ENCODE assay signal across 1 cellular context in genomic region chr13:32538621-32539246, GRCh38.
A peak's percentile ranks its signal among the peaks of the same experiment; 100 is the strongest.
TF ChIP-seq lines count a peak whose summit lies in the region.

TSS of gene N4BP2L2 (minus strand) at chr13:32538795. CDS start at chr13:32537027, 1,768 bp downstream.

TF ChIP-seq in K562, 482 proteins besides CTCF, POLR2A, EP300 and RAD21 (continued from another document and continues in another):
- TF ChIP-seq, protein P1, sequence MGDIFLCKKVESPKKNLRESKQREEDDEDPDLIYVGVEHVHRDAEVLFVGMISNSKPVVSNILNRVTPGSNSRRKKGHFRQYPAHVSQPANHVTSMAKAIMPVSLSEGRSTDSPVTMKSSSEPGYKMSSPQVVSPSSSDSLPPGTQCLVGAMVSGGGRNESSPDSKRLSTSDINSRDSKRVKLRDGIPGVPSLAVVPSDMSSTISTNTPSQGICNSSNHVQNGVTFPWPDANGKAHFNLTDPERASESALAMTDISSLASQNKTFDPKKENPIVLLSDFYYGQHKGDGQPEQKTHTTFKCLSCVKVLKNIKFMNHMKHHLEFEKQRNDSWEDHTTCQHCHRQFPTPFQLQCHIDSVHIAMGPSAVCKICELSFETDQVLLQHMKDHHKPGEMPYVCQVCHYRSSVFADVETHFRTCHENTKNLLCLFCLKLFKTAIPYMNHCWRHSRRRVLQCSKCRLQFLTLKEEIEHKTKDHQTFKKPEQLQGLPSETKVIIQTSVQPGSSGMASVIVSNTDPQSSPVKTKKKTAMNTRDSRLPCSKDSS (IDR thresholded peaks at IDR 0.05; ENCODE audit: low read depth, partially characterized antibody), result no peak
- TF ChIP-seq ZNF644 (tag; IDR thresholded peaks at IDR 0.05; ENCODE audit: low read depth), result 0 out of 2 replicates have a peak, but pooled peaks have one; percentile 61
- TF ChIP-seq MBD1 (CRISPR knock-in tag; IDR thresholded peaks at IDR 0.05), result no peak
- TF ChIP-seq ZFP30 (CRISPR knock-in tag; IDR thresholded peaks at IDR 0.05; ENCODE audit: borderline replicate concordance), result no peak
- TF ChIP-seq, protein P2, sequence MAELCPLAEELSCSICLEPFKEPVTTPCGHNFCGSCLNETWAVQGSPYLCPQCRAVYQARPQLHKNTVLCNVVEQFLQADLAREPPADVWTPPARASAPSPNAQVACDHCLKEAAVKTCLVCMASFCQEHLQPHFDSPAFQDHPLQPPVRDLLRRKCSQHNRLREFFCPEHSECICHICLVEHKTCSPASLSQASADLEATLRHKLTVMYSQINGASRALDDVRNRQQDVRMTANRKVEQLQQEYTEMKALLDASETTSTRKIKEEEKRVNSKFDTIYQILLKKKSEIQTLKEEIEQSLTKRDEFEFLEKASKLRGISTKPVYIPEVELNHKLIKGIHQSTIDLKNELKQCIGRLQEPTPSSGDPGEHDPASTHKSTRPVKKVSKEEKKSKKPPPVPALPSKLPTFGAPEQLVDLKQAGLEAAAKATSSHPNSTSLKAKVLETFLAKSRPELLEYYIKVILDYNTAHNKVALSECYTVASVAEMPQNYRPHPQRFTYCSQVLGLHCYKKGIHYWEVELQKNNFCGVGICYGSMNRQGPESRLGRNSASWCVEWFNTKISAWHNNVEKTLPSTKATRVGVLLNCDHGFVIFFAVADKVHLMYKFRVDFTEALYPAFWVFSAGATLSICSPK (IDR thresholded peaks at IDR 0.05; ENCODE audit: borderline replicate concordance), result no peak
- TF ChIP-seq L3MBTL2 (IDR thresholded peaks at IDR 0.05), result peak; percentile 30; the same call in 1 of the 2 replicates
- TF ChIP-seq HOMEZ (CRISPR knock-in tag; IDR thresholded peaks at IDR 0.05), result no peak
- no peak for TF ChIP-seq BRF1 (IDR thresholded peaks at IDR 0.05; ENCODE audit: borderline replicate concordance, extremely low read depth, insufficient read length)
- TF ChIP-seq TRIM24 (IDR thresholded peaks at IDR 0.05), result peak in 1 of 2 experiments; percentile 62; a peak in 3 of 4 replicates
- no peak for TF ChIP-seq SNRNP70 (optimal IDR thresholded peaks at IDR 0.05; ENCODE audit: low read depth, low read length)
- TF ChIP-seq ZNF507 (tag; conservative IDR thresholded peaks at IDR 0.05), result peak; percentile 37
- TF ChIP-seq, protein P3, sequence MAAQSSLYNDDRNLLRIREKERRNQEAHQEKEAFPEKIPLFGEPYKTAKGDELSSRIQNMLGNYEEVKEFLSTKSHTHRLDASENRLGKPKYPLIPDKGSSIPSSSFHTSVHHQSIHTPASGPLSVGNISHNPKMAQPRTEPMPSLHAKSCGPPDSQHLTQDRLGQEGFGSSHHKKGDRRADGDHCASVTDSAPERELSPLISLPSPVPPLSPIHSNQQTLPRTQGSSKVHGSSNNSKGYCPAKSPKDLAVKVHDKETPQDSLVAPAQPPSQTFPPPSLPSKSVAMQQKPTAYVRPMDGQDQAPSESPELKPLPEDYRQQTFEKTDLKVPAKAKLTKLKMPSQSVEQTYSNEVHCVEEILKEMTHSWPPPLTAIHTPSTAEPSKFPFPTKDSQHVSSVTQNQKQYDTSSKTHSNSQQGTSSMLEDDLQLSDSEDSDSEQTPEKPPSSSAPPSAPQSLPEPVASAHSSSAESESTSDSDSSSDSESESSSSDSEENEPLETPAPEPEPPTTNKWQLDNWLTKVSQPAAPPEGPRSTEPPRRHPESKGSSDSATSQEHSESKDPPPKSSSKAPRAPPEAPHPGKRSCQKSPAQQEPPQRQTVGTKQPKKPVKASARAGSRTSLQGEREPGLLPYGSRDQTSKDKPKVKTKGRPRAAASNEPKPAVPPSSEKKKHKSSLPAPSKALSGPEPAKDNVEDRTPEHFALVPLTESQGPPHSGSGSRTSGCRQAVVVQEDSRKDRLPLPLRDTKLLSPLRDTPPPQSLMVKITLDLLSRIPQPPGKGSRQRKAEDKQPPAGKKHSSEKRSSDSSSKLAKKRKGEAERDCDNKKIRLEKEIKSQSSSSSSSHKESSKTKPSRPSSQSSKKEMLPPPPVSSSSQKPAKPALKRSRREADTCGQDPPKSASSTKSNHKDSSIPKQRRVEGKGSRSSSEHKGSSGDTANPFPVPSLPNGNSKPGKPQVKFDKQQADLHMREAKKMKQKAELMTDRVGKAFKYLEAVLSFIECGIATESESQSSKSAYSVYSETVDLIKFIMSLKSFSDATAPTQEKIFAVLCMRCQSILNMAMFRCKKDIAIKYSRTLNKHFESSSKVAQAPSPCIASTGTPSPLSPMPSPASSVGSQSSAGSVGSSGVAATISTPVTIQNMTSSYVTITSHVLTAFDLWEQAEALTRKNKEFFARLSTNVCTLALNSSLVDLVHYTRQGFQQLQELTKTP (IDR thresholded peaks at IDR 0.05; ENCODE audit: low read depth in 1 of 2, partially characterized antibody in 2 of 2), result peak; percentile 39 to 96
- TF ChIP-seq LEF1 (IDR thresholded peaks at IDR 0.05), result no peak
- TF ChIP-seq POLR2B (IDR thresholded peaks at IDR 0.05; ENCODE audit: low read depth, partially characterized antibody), result peak; percentile 61
- no peak for TF ChIP-seq FOXA1 (IDR thresholded peaks at IDR 0.05; ENCODE audit: borderline replicate concordance)
- peak; percentile 69 for TF ChIP-seq ZBTB2 (IDR thresholded peaks at IDR 0.05)
- TF ChIP-seq, protein P4, sequence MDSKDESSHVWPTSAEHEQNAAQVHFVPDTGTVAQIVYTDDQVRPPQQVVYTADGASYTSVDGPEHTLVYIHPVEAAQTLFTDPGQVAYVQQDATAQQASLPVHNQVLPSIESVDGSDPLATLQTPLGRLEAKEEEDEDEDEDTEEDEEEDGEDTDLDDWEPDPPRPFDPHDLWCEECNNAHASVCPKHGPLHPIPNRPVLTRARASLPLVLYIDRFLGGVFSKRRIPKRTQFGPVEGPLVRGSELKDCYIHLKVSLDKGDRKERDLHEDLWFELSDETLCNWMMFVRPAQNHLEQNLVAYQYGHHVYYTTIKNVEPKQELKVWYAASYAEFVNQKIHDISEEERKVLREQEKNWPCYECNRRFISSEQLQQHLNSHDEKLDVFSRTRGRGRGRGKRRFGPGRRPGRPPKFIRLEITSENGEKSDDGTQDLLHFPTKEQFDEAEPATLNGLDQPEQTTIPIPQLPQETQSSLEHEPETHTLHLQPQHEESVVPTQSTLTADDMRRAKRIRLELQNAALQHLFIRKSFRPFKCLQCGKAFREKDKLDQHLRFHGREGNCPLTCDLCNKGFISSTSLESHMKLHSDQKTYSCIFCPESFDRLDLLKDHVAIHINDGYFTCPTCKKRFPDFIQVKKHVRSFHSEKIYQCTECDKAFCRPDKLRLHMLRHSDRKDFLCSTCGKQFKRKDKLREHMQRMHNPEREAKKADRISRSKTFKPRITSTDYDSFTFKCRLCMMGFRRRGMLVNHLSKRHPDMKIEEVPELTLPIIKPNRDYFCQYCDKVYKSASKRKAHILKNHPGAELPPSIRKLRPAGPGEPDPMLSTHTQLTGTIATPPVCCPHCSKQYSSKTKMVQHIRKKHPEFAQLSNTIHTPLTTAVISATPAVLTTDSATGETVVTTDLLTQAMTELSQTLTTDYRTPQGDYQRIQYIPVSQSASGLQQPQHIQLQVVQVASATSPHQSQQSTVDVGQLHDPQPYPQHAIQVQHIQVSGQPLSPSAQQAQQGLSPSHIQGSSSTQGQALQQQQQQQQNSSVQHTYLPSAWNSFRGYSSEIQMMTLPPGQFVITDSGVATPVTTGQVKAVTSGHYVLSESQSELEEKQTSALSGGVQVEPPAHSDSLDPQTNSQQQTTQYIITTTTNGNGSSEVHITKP (IDR thresholded peaks at IDR 0.05; ENCODE audit: partially characterized antibody), result peak; percentile 33
- no peak for TF ChIP-seq NUFIP1 (IDR thresholded peaks at IDR 0.05; ENCODE audit: partially characterized antibody)
- peak; percentile 61 for TF ChIP-seq POLR2AphosphoS5 (IDR thresholded peaks at IDR 0.05; ENCODE audit: control insufficient read depth, insufficient read depth, low read depth, low read length)
- TF ChIP-seq, protein P5, sequence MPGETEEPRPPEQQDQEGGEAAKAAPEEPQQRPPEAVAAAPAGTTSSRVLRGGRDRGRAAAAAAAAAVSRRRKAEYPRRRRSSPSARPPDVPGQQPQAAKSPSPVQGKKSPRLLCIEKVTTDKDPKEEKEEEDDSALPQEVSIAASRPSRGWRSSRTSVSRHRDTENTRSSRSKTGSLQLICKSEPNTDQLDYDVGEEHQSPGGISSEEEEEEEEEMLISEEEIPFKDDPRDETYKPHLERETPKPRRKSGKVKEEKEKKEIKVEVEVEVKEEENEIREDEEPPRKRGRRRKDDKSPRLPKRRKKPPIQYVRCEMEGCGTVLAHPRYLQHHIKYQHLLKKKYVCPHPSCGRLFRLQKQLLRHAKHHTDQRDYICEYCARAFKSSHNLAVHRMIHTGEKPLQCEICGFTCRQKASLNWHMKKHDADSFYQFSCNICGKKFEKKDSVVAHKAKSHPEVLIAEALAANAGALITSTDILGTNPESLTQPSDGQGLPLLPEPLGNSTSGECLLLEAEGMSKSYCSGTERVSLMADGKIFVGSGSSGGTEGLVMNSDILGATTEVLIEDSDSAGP (CRISPR knock-in tag; IDR thresholded peaks at IDR 0.05), result no peak
- TF ChIP-seq HNRNPH1 (optimal IDR thresholded peaks at IDR 0.05; ENCODE audit: low read depth, low read length), result no peak
- TF ChIP-seq DLX4 (CRISPR knock-in tag; IDR thresholded peaks at IDR 0.05), result no peak
- TF ChIP-seq TEAD1 (CRISPR knock-in tag; IDR thresholded peaks at IDR 0.05), result peak in 1 of 2 experiments; percentile 30; a peak in 1 of 4 replicates
- 0 out of 2 replicates have a peak, but pooled peaks have one; percentile 53 for TF ChIP-seq ZNF589 (CRISPR knock-in tag; IDR thresholded peaks at IDR 0.05; ENCODE audit: low read depth)
- no peak for TF ChIP-seq SMAD3 (CRISPR knock-in tag; conservative IDR thresholded peaks at IDR 0.05)
- no peak for TF ChIP-seq RBM34 (IDR thresholded peaks at IDR 0.05; ENCODE audit: borderline replicate concordance, insufficient read depth, low read length)
- TF ChIP-seq ADNP (tag; IDR thresholded peaks at IDR 0.05), result no peak
- TF ChIP-seq FOXK2 (conservative IDR thresholded peaks at IDR 0.05 in 1 of 2, IDR thresholded peaks at IDR 0.05 in 1 of 2; ENCODE audit: low read depth in 2 of 2), result peak; percentile 11 to 60; a peak in 2 of 4 replicates
- no peak for TF ChIP-seq CHD4 (IDR thresholded peaks at IDR 0.05; ENCODE audit: insufficient read depth, insufficient replicate concordance, low read depth, low read length, poor library complexity, severe bottlenecking)
- TF ChIP-seq ARID3A (IDR thresholded peaks at IDR 0.05; ENCODE audit: borderline replicate concordance, low read depth, low read length), result peak; percentile 79
- no peak for TF ChIP-seq PRPF4 (IDR thresholded peaks at IDR 0.05; ENCODE audit: insufficient read depth, low read depth, low read length, poor library complexity, severe bottlenecking)
- TF ChIP-seq ZNF695 (CRISPR knock-in tag; IDR thresholded peaks at IDR 0.05), result no peak
- no peak for TF ChIP-seq LARP7 (IDR thresholded peaks at IDR 0.05)
- peak; percentile 63 for TF ChIP-seq TAF9B (IDR thresholded peaks at IDR 0.05; ENCODE audit: partially characterized antibody)
- TF ChIP-seq ZNF316 (IDR thresholded peaks at IDR 0.05), result peak; percentile 14; the same call in 1 of the 2 replicates
- TF ChIP-seq SRSF3 (IDR thresholded peaks at IDR 0.05; ENCODE audit: insufficient read depth, low read length), result no peak
